In the genomic region with DNA sequence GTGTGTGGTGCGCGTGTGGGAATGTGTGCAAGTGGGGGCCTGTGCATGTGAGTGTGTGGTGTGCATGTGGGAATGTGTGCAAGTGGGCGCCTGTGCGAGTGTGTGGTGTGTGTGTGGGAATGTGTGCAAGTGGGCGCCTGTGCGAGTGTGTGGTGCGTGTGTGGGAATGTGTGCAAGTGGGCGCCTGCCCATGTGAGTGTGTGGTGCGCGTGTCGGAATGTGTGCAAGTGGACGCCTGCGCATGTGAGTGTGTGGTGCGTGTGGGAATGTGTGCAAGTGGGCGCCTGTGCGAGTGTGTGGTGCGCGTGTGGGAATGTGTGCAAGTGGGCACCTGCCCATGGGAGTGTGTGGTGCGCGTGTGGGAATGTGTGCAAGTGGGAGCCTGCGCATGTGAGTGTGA, we compare ENCODE assay signal across 21 cellular contexts.
DNase-seq lines count a peak whose midpoint lies in the region; ATAC-seq and TF ChIP-seq lines count a peak whose summit lies in the region.
"Had no signal": no experiment of that assay in that cellular context is flagged by ENCODE, and none has a peak within 500 bp of the region (broad histone marks: within the 10 kb centered on the region; RNA-seq: fewer than 3 reads in every experiment).

No MANE protein-coding gene starts in this region.

- H3K23ac ChIP-seq in mesenchymal stem cell (ENCODE audit: low read length in 2 of 2) = no peak overlapping the region

- CTCF ChIA-PET in HEK293 (lab: Yijun Ruan, JAX) = no interaction called here

- H3K36me3 ChIP-seq in HEK293 (ENCODE audit: control insufficient read depth in 2 of 2, insufficient read depth in 1 of 2, low read length in 2 of 2) (no peaks in the 10 kb centered on the region), colonic mucosa (no peaks in the 10 kb centered on the region), mesenchymal stem cell (ENCODE audit: control insufficient read depth in 1 of 2, insufficient read depth in 2 of 2, low read depth in 1 of 2, low read length in 2 of 2) (peaks cover 35 to 66% of the 10 kb centered on the region in 2 experiments), neural progenitor cell (no peaks in the 10 kb centered on the region)
- H3K36me3 ChIP-seq: BLaER1 had no signal

- 97% methylated on average over 21 of the region's 21 CpGs for WGBS in mesenchymal stem cell

- intact Hi-C loops in colonic mucosa (cut with DNase I) = no loop called here

- no peak overlapping the region for H2BK15ac ChIP-seq in mesenchymal stem cell (ENCODE audit: low read depth, poor library complexity, severe bottlenecking)

- no peaks in the 10 kb centered on the region for H3K79me2 ChIP-seq in neural progenitor cell (ENCODE audit: low read depth)

- no peak overlapping the region for H3K14ac ChIP-seq in mesenchymal stem cell (ENCODE audit: low read length in 2 of 2)

- no peak overlapping the region for H2BK12ac ChIP-seq in mesenchymal stem cell (ENCODE audit: low read length in 2 of 2)

- no peak overlapping the region for H3K4me2 ChIP-seq in mesenchymal stem cell (ENCODE audit: low read length, poor library complexity, severe bottlenecking)
- H3K4me2 ChIP-seq in neural progenitor cell = no peak overlapping the region
- H3K4me2 ChIP-seq: BLaER1 had no signal

- H3K27me3 Mint-ChIP-seq in neural progenitor cell (ENCODE audit: insufficient read depth, low read depth) = peaks cover 11% of the 10 kb centered on the region
- H3K27me3 Mint-ChIP-seq: B cell; CD4-positive, CD25-positive, alpha-beta regulatory T cell had no signal

- H3K27me3 ChIP-seq in colonic mucosa = no peaks in the 10 kb centered on the region
- no peaks in the 10 kb centered on the region for H3K27me3 ChIP-seq in mesenchymal stem cell (ENCODE audit: control insufficient read depth in 1 of 2, insufficient read depth in 1 of 2, low read length in 2 of 2)
- no peaks in the 10 kb centered on the region for H3K27me3 ChIP-seq in neural progenitor cell
- H3K27me3 ChIP-seq: BLaER1 had no signal

- peak overlapping the region; percentile 92 for H3K27ac Mint-ChIP-seq in neural progenitor cell
- H3K27ac Mint-ChIP-seq: B cell had no signal

- H4K8ac ChIP-seq in mesenchymal stem cell (ENCODE audit: low read length) = peak overlapping the region; percentile 19

- H3K4me3 Mint-ChIP-seq in neural progenitor cell = no peak overlapping the region
- H3K4me3 Mint-ChIP-seq: B cell; CD4-positive, CD25-positive, alpha-beta regulatory T cell; CD8-positive, alpha-beta memory T cell had no signal

- no peaks in the 10 kb centered on the region for H3F3A ChIP-seq in neural progenitor cell (ENCODE audit: low read depth)

- no peak overlapping the region for H2AFZ ChIP-seq in mesenchymal stem cell (ENCODE audit: low read depth, low read length)
- H2AFZ ChIP-seq in neural progenitor cell (replicated peaks) = no peak overlapping the region

- H3K4ac ChIP-seq in mesenchymal stem cell (ENCODE audit: low read depth in 1 of 2, low read length in 2 of 2) = no peak overlapping the region

- peaks cover 11% of the 10 kb centered on the region for H3K79me1 ChIP-seq in mesenchymal stem cell (replicated peaks; ENCODE audit: low read length, poor library complexity, severe bottlenecking)

- H2BK5ac ChIP-seq in mesenchymal stem cell (ENCODE audit: low read depth, low read length, poor library complexity, severe bottlenecking) = no peak overlapping the region

- H2AK5ac ChIP-seq in mesenchymal stem cell (ENCODE audit: low read length, severe bottlenecking) = no peak overlapping the region

- H3K9ac ChIP-seq in colonic mucosa (ENCODE audit: low read depth in 2 of 2, low read length in 2 of 2) = no peak overlapping the region
- no peak overlapping the region for H3K9ac ChIP-seq in mesenchymal stem cell (ENCODE audit: low read length)
- no peak overlapping the region for H3K9ac ChIP-seq in neural progenitor cell
- H3K9ac ChIP-seq: BLaER1 had no signal

- no peaks in the 10 kb centered on the region for H4K20me1 ChIP-seq in neural progenitor cell (ENCODE audit: low read depth)
- H4K20me1 ChIP-seq: BLaER1 had no signal

- H3K27ac ChIP-seq in HEK293 (ENCODE audit: extremely low read depth, low read depth, low read length) (no peak overlapping the region), colonic mucosa (no peak overlapping the region), mesenchymal stem cell (ENCODE audit: low read length, poor library complexity, severe bottlenecking) (no peak overlapping the region), neural progenitor cell (no peak overlapping the region)
- H3K27ac ChIP-seq: 22Rv1, BLaER1, C4-2B had no signal

- TF ChIP-seq CTCF in HEK293 (tag by site-specific recombination; IDR thresholded peaks at IDR 0.05) = no peak
- TF ChIP-seq CTCF in colonic mucosa (IDR thresholded peaks at IDR 0.05) = no peak
- TF ChIP-seq CTCF in neural progenitor cell (IDR thresholded peaks at IDR 0.05) = no peak

- no peaks in the 10 kb centered on the region for H3K36me3 Mint-ChIP-seq in neural progenitor cell
- H3K36me3 Mint-ChIP-seq: CD4-positive, CD25-positive, alpha-beta regulatory T cell; CD8-positive, alpha-beta memory T cell had no signal

- no peak overlapping the region for H3K18ac ChIP-seq in mesenchymal stem cell (ENCODE audit: low read depth in 1 of 2, low read length in 2 of 2)

- no peaks in the 10 kb centered on the region for H3K4me1 ChIP-seq in HEK293 (ENCODE audit: control insufficient read depth, insufficient read depth, low read length)
- no peaks in the 10 kb centered on the region for H3K4me1 ChIP-seq in colonic mucosa
- H3K4me1 ChIP-seq in mesenchymal stem cell (ENCODE audit: control insufficient read depth, insufficient read depth, low read depth, low read length) = peaks cover 11% of the 10 kb centered on the region
- peaks cover 11% of the 10 kb centered on the region for H3K4me1 ChIP-seq in neural progenitor cell
- H3K4me1 ChIP-seq: BLaER1 had no signal

- H3K4me3 ChIP-seq in HEK293 (ENCODE audit: low read depth, low read length) (no peak overlapping the region), colonic mucosa (no peak overlapping the region), mesenchymal stem cell (ENCODE audit: insufficient read depth in 1 of 2, low read depth in 1 of 2, low read length in 2 of 2) (no peak overlapping the region), neural progenitor cell (no peak overlapping the region)
- H3K4me3 ChIP-seq: BLaER1 had no signal

- POLR2A ChIA-PET in HEK293 (lab: Yijun Ruan, JAX) = no interaction called here

- H3K9me3 ChIP-seq in HEK293 (ENCODE audit: control insufficient read depth, insufficient read depth, low read depth, low read length) = no peaks in the 10 kb centered on the region
- no peaks in the 10 kb centered on the region for H3K9me3 ChIP-seq in colonic mucosa
- no peaks in the 10 kb centered on the region for H3K9me3 ChIP-seq in mesenchymal stem cell (ENCODE audit: control insufficient read depth, low read length)
- H3K9me3 ChIP-seq in neural progenitor cell (ENCODE audit: low read depth) = no peaks in the 10 kb centered on the region
- H3K9me3 ChIP-seq: BLaER1 had no signal

- H3K4me1 Mint-ChIP-seq in neural progenitor cell = peaks cover 26% of the 10 kb centered on the region
- H3K4me1 Mint-ChIP-seq: B cell had no signal

- peaks cover 2% of the 10 kb centered on the region for H3K9me3 Mint-ChIP-seq in neural progenitor cell

- no peak overlapping the region for H4K91ac ChIP-seq in mesenchymal stem cell (ENCODE audit: low read length)

- DNase-seq in colonic mucosa = peak; percentile 6
- no peak for DNase-seq in mesenchymal stem cell
- no peak for DNase-seq in neural progenitor cell (ENCODE audit: low spot score)
- DNase-seq in epidermal melanocyte (ENCODE audit: insufficient read length, low spot score) = no peak
- DNase-seq in HUDEP-2 (lab: John Stamatoyannopoulos, UW; ENCODE audit: unreplicated experiment in 76 of 76) = no peak
- DNase-seq in T1000 (lab: John Stamatoyannopoulos, UW) = no peak
- DNase-seq: CD4-positive, CD25-positive, alpha-beta regulatory T cell; CD8-positive, alpha-beta memory T cell; DMS 273 treated with DMSO at 0.1 percent for 48 hours; DMS79; EL; GDM1; GOT3; H7; HCEC 1CT had no signal

- no peak overlapping the region for H2BK120ac ChIP-seq in mesenchymal stem cell (ENCODE audit: low read depth, low read length)

- no peak for ATAC-seq in GM19455 (IDR thresholded peaks at IDR 0.05; ENCODE audit: unreplicated experiment)

TF ChIP-seq in HEK293, 187 proteins besides CTCF, POLR2A, EP300 and RAD21:
- TF ChIP-seq ZNF266 (tag by site-specific recombination; IDR thresholded peaks at IDR 0.05; ENCODE audit: low read depth) (no peak), ZFHX2 (tag by site-specific recombination; conservative IDR thresholded peaks at IDR 0.05) (0 out of 2 replicates have a peak, but pooled peaks have one; percentile 22), ZXDB (tag by site-specific recombination; IDR thresholded peaks at IDR 0.05) (no peak), EGR2 (tag by site-specific recombination; IDR thresholded peaks at IDR 0.05; ENCODE audit: low read depth) (0 out of 2 replicates have a peak, but pooled peaks have one; percentile 8), OVOL3 (tag by site-specific recombination; IDR thresholded peaks at IDR 0.05) (no peak), ZNF211 (tag by site-specific recombination; IDR thresholded peaks at IDR 0.05; ENCODE audit: low read depth) (no peak), ZNF501 (tag by site-specific recombination; IDR thresholded peaks at IDR 0.05) (no peak), ZNF670 (tag by site-specific recombination; IDR thresholded peaks at IDR 0.05; ENCODE audit: low read depth) (no peak)
- TF ChIP-seq, protein P1, sequence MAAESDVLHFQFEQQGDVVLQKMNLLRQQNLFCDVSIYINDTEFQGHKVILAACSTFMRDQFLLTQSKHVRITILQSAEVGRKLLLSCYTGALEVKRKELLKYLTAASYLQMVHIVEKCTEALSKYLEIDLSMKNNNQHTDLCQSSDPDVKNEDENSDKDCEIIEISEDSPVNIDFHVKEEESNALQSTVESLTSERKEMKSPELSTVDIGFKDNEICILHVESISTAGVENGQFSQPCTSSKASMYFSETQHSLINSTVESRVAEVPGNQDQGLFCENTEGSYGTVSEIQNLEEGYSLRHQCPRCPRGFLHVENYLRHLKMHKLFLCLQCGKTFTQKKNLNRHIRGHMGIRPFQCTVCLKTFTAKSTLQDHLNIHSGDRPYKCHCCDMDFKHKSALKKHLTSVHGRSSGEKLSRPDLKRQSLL (tag by site-specific recombination; IDR thresholded peaks at IDR 0.05) = no peak
